In the genomic region with DNA sequence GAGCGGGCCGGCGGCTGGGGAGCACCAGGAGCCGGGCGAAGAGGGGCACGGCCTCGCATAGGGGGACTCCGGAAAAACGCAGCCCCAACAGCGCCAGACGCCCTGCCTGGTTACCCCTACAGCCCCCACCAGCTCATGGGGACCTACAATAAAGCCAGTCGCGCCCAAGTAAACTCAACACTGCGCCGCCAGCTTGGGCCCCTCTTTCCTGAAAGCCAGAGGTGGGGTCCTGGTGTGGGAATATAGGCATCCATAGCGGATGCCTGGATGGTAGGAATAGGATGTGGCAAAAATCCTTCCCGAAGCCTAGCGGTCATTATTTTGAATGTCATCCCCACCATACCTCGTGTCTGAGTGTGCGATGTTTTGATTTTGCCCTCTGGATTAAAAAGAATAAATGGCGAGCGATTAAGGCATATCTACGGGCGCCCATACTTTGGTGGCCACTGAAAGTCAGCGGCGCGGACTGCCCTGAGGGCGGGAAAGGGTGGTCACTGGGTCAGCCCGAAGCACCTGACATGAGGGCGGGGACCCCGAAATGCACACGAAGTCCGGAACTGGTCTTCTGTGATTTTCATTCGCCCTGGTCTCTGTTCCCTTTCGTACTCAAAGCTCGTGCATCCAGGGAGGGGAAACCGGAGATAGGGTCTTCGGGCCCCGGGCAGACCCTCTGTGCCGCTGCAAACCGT, we compare ENCODE assay signal across 1 cellular context.
TF ChIP-seq lines count a peak whose summit lies in the region.

A gene with protein sequence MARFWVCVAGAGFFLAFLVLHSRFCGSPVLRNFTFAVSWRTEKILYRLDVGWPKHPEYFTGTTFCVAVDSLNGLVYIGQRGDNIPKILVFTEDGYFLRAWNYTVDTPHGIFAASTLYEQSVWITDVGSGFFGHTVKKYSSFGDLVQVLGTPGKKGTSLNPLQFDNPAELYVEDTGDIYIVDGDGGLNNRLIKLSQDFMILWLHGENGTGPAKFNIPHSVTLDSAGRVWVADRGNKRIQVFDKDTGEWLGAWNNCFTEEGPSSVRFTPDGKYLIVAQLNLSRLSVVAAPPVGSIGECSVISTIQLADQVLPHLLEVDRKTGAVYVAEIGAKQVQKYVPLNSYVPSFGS (plus strand): TSS at position 577 of the 689 bp plus-strand sequence. CDS start 184 bp downstream, outside the sequence.
A gene (minus strand): TSS at position 210 of the 689 bp plus-strand sequence. CDS start 847 bp downstream, outside the sequence.

TF ChIP-seq in HEK293, 187 proteins besides CTCF, POLR2A, EP300 and RAD21 (continued from another document and continues in another):
- TF ChIP-seq, protein P1, sequence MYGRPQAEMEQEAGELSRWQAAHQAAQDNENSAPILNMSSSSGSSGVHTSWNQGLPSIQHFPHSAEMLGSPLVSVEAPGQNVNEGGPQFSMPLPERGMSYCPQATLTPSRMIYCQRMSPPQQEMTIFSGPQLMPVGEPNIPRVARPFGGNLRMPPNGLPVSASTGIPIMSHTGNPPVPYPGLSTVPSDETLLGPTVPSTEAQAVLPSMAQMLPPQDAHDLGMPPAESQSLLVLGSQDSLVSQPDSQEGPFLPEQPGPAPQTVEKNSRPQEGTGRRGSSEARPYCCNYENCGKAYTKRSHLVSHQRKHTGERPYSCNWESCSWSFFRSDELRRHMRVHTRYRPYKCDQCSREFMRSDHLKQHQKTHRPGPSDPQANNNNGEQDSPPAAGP (tag by site-specific recombination; IDR thresholded peaks at IDR 0.05) = peak; percentile 37; the same call in 1 of the 2 replicates
- TF ChIP-seq, protein P2, sequence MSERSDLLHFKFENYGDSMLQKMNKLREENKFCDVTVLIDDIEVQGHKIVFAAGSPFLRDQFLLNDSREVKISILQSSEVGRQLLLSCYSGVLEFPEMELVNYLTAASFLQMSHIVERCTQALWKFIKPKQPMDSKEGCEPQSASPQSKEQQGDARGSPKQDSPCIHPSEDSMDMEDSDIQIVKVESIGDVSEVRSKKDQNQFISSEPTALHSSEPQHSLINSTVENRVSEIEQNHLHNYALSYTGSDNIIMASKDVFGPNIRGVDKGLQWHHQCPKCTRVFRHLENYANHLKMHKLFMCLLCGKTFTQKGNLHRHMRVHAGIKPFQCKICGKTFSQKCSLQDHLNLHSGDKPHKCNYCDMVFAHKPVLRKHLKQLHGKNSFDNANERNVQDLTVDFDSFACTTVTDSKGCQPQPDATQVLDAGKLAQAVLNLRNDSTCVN (tag by site-specific recombination; optimal IDR thresholded peaks at IDR 0.05) = peak; percentile 47
- TF ChIP-seq ZNF664 (tag by site-specific recombination; IDR thresholded peaks at IDR 0.05) (peak; percentile 56; the same call in 1 of the 2 replicates), ZNF530 (tag by site-specific recombination; IDR thresholded peaks at IDR 0.05; ENCODE audit: low read depth) (no peak), ZNF391 (tag by site-specific recombination; IDR thresholded peaks at IDR 0.05; ENCODE audit: borderline replicate concordance, low read depth) (peak; percentile 74; the same call in 1 of the 2 replicates), ZNF610 (tag by site-specific recombination; IDR thresholded peaks at IDR 0.05; ENCODE audit: borderline replicate concordance) (0 out of 2 replicates have a peak, but pooled peaks have one; percentile 61), ZNF510 (tag by site-specific recombination; IDR thresholded peaks at IDR 0.05; ENCODE audit: insufficient replicate concordance) (no peak), ZBTB20 (tag by site-specific recombination; IDR thresholded peaks at IDR 0.05) (peak; percentile 50; the same call in 1 of the 2 replicates), KLF10 (tag by site-specific recombination; IDR thresholded peaks at IDR 0.05) (peak; percentile 58), ZNF174 (tag by site-specific recombination; IDR thresholded peaks at IDR 0.05) (no peak), SP7 (tag by site-specific recombination; IDR thresholded peaks at IDR 0.05) (peak; percentile 53), SP2 (tag by site-specific recombination; IDR thresholded peaks at IDR 0.05) (peak; percentile 79), ZNF544 (tag by site-specific recombination; IDR thresholded peaks at IDR 0.05) (no peak), ZNF747 (tag by site-specific recombination; IDR thresholded peaks at IDR 0.05) (no peak), ZFP37 (tag by site-specific recombination; IDR thresholded peaks at IDR 0.05) (0 out of 2 replicates have a peak, but pooled peaks have one; percentile 13), OSR2 (tag by site-specific recombination; IDR thresholded peaks at IDR 0.05) (peak; percentile 64; the same call in 1 of the 2 replicates), ZBTB48 (tag by site-specific recombination; IDR thresholded peaks at IDR 0.05) (peak; percentile 38; the same call in 1 of the 2 replicates), GLIS2 (tag by site-specific recombination; IDR thresholded peaks at IDR 0.05) (peak; percentile 84), ZBTB21 (tag by site-specific recombination; IDR thresholded peaks at IDR 0.05) (0 out of 2 replicates have a peak, but pooled peaks have one; percentile 16), SCRT1 (tag by site-specific recombination; IDR thresholded peaks at IDR 0.05; ENCODE audit: borderline replicate concordance) (no peak), KLF7 (tag by site-specific recombination; IDR thresholded peaks at IDR 0.05; ENCODE audit: borderline replicate concordance) (no peak), ZFP3 (tag by site-specific recombination; IDR thresholded peaks at IDR 0.05; ENCODE audit: low read depth) (peak; percentile 5; the same call in 1 of the 2 replicates), BCL11A (tag by site-specific recombination; IDR thresholded peaks at IDR 0.05; ENCODE audit: low read depth) (0 out of 2 replicates have a peak, but pooled peaks have one; percentile 61), ZNF629 (tag by site-specific recombination; IDR thresholded peaks at IDR 0.05) (peak; percentile 74), ZNF76 (tag by site-specific recombination; IDR thresholded peaks at IDR 0.05; ENCODE audit: borderline replicate concordance, low read depth) (peak; percentile 71; the same call in 1 of the 2 replicates), GLI4 (tag by site-specific recombination; IDR thresholded peaks at IDR 0.05) (peak; percentile 69; the same call in 1 of the 2 replicates), ZNF202 (tag by site-specific recombination; IDR thresholded peaks at IDR 0.05; ENCODE audit: borderline replicate concordance) (no peak), ZNF394 (tag by site-specific recombination; IDR thresholded peaks at IDR 0.05; ENCODE audit: borderline replicate concordance) (peak; percentile 55; the same call in 1 of the 2 replicates), ZNF501 (tag by site-specific recombination; IDR thresholded peaks at IDR 0.05) (no peak; the same call in none of the 2 replicates), ZNF341 (tag by site-specific recombination; IDR thresholded peaks at IDR 0.05; ENCODE audit: low read depth) (peak; percentile 66), GLIS1 (tag by site-specific recombination; IDR thresholded peaks at IDR 0.05) (0 out of 2 replicates have a peak, but pooled peaks have one; percentile 8), YY1 (tag by site-specific recombination; IDR thresholded peaks at IDR 0.05) (peak; percentile 47), BCL11B (tag by site-specific recombination; IDR thresholded peaks at IDR 0.05; ENCODE audit: low read depth) (peak; percentile 93), ZNF600 (tag by site-specific recombination; IDR thresholded peaks at IDR 0.05) (peak; percentile 65), KLF8 (tag by site-specific recombination; IDR thresholded peaks at IDR 0.05) (peak; percentile 61), ZNF558 (tag by site-specific recombination; IDR thresholded peaks at IDR 0.05) (peak; percentile 37; the same call in 1 of the 2 replicates), IKZF3 (tag by site-specific recombination; IDR thresholded peaks at IDR 0.05) (peak; percentile 77), ZNF701 (tag by site-specific recombination; IDR thresholded peaks at IDR 0.05) (no peak), ZNF585B (tag by site-specific recombination; IDR thresholded peaks at IDR 0.05) (no peak), ZNF837 (tag by site-specific recombination; IDR thresholded peaks at IDR 0.05) (no peak), ZNF624 (tag by site-specific recombination; IDR thresholded peaks at IDR 0.05) (no peak), ZNF324 (tag by site-specific recombination; IDR thresholded peaks at IDR 0.05) (peak; percentile 77), ZIC2 (tag by site-specific recombination; IDR thresholded peaks at IDR 0.05) (peak; percentile 45; the same call in 1 of the 2 replicates), SP3 (tag by site-specific recombination; IDR thresholded peaks at IDR 0.05) (peak; percentile 78), ZNF23 (tag by site-specific recombination; IDR thresholded peaks at IDR 0.05; ENCODE audit: borderline replicate concordance) (no peak), ZNF146 (tag by site-specific recombination; IDR thresholded peaks at IDR 0.05) (peak; percentile 26; the same call in 1 of the 2 replicates), EGR2 (tag by site-specific recombination; IDR thresholded peaks at IDR 0.05; ENCODE audit: low read depth) (0 out of 2 replicates have a peak, but pooled peaks have one; percentile 6), ZSCAN30 (tag by site-specific recombination; IDR thresholded peaks at IDR 0.05) (peak; percentile 99)
- TF ChIP-seq, protein P3, sequence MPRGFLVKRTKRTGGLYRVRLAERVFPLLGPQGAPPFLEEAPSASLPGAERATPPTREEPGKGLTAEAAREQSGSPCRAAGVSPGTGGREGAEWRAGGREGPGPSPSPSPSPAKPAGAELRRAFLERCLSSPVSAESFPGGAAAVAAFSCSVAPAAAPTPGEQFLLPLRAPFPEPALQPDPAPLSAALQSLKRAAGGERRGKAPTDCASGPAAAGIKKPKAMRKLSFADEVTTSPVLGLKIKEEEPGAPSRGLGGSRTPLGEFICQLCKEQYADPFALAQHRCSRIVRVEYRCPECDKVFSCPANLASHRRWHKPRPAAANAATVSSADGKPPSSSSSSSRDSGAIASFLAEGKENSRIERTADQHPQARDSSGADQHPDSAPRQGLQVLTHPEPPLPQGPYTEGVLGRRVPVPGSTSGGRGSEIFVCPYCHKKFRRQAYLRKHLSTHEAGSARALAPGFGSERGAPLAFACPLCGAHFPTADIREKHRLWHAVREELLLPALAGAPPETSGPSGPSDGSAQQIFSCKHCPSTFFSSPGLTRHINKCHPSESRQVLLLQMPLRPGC (tag by site-specific recombination; IDR thresholded peaks at IDR 0.05) = peak; percentile 11; the same call in 1 of the 2 replicates
- TF ChIP-seq, protein P4, sequence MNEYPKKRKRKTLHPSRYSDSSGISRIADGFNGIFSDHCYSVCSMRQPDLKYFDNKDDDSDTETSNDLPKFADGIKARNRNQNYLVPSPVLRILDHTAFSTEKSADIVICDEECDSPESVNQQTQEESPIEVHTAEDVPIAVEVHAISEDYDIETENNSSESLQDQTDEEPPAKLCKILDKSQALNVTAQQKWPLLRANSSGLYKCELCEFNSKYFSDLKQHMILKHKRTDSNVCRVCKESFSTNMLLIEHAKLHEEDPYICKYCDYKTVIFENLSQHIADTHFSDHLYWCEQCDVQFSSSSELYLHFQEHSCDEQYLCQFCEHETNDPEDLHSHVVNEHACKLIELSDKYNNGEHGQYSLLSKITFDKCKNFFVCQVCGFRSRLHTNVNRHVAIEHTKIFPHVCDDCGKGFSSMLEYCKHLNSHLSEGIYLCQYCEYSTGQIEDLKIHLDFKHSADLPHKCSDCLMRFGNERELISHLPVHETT (tag by site-specific recombination; IDR thresholded peaks at IDR 0.05) = peak; percentile 68; the same call in 1 of the 2 replicates
- TF ChIP-seq, protein P5, sequence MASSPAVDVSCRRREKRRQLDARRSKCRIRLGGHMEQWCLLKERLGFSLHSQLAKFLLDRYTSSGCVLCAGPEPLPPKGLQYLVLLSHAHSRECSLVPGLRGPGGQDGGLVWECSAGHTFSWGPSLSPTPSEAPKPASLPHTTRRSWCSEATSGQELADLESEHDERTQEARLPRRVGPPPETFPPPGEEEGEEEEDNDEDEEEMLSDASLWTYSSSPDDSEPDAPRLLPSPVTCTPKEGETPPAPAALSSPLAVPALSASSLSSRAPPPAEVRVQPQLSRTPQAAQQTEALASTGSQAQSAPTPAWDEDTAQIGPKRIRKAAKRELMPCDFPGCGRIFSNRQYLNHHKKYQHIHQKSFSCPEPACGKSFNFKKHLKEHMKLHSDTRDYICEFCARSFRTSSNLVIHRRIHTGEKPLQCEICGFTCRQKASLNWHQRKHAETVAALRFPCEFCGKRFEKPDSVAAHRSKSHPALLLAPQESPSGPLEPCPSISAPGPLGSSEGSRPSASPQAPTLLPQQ (tag by site-specific recombination; IDR thresholded peaks at IDR 0.05) = peak; percentile 73; the same call in 1 of the 2 replicates
- TF ChIP-seq, protein P6, sequence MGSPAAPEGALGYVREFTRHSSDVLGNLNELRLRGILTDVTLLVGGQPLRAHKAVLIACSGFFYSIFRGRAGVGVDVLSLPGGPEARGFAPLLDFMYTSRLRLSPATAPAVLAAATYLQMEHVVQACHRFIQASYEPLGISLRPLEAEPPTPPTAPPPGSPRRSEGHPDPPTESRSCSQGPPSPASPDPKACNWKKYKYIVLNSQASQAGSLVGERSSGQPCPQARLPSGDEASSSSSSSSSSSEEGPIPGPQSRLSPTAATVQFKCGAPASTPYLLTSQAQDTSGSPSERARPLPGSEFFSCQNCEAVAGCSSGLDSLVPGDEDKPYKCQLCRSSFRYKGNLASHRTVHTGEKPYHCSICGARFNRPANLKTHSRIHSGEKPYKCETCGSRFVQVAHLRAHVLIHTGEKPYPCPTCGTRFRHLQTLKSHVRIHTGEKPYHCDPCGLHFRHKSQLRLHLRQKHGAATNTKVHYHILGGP (tag by site-specific recombination; IDR thresholded peaks at IDR 0.05) = peak; percentile 69; the same call in 1 of the 2 replicates
- TF ChIP-seq, protein P7, sequence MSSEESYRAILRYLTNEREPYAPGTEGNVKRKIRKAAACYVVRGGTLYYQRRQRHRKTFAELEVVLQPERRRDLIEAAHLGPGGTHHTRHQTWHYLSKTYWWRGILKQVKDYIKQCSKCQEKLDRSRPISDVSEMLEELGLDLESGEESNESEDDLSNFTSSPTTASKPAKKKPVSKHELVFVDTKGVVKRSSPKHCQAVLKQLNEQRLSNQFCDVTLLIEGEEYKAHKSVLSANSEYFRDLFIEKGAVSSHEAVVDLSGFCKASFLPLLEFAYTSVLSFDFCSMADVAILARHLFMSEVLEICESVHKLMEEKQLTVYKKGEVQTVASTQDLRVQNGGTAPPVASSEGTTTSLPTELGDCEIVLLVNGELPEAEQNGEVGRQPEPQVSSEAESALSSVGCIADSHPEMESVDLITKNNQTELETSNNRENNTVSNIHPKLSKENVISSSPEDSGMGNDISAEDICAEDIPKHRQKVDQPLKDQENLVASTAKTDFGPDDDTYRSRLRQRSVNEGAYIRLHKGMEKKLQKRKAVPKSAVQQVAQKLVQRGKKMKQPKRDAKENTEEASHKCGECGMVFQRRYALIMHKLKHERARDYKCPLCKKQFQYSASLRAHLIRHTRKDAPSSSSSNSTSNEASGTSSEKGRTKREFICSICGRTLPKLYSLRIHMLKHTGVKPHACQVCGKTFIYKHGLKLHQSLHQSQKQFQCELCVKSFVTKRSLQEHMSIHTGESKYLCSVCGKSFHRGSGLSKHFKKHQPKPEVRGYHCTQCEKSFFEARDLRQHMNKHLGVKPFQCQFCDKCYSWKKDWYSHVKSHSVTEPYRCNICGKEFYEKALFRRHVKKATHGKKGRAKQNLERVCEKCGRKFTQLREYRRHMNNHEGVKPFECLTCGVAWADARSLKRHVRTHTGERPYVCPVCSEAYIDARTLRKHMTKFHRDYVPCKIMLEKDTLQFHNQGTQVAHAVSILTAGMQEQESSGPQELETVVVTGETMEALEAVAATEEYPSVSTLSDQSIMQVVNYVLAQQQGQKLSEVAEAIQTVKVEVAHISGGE (tag by site-specific recombination; conservative IDR thresholded peaks at IDR 0.05; ENCODE audit: low read depth) = peak; percentile 93
